19 cellular contexts compared by ENCODE assay signal in genomic region chr3:9467451-9467850, GRCh38.
A peak's percentile ranks its signal among the peaks of the same experiment; 100 is the strongest.
DNase-seq lines count a peak whose midpoint lies in the region; ATAC-seq lines count a peak whose summit lies in the region.
"Had no signal": no experiment of that assay in that cellular context is flagged by ENCODE, and none has a peak within 500 bp of the region (broad histone marks: within the 10 kb centered on the region; RNA-seq: fewer than 3 reads in every experiment).

No MANE protein-coding gene starts in this region.

- ATAC-seq in T-helper 17 cell = no peak
- ATAC-seq in effector memory CD8-positive, alpha-beta T cell (replicated peaks) = no peak
- no peak for ATAC-seq in HG02571 (IDR thresholded peaks at IDR 0.05; ENCODE audit: unreplicated experiment)

- H3K4me3 Mint-ChIP-seq in activated naive CD4-positive, alpha-beta T cell treated with anti-CD3 and anti-CD28 coated beads, Interleukin-2, amount 50 U/mL, for 24 hours = no peak overlapping the region
- H3K4me3 Mint-ChIP-seq in T-helper 17 cell = no peak overlapping the region
- H3K4me3 Mint-ChIP-seq in effector memory CD8-positive, alpha-beta T cell = no peak overlapping the region
- H3K4me3 Mint-ChIP-seq in stimulated activated naive CD8-positive, alpha-beta T cell treated with anti-CD3 and anti-CD28 coated beads, Interleukin-15, Interleukin-2, amounts not matched to agents 100 ng/mL and 50 ng/mL, for 24 hours = no peak overlapping the region

- peak overlapping the region; percentile 56 for H3K27ac Mint-ChIP-seq in activated naive CD4-positive, alpha-beta T cell treated with anti-CD3 and anti-CD28 coated beads, Interleukin-2, amount 50 U/mL, for 24 hours
- peak overlapping the region; percentile 85 for H3K27ac Mint-ChIP-seq in T-helper 17 cell
- H3K27ac Mint-ChIP-seq in effector memory CD8-positive, alpha-beta T cell = peak overlapping the region; percentile 57 to 76
- peak overlapping the region; percentile 54 for H3K27ac Mint-ChIP-seq in stimulated activated naive CD8-positive, alpha-beta T cell treated with anti-CD3 and anti-CD28 coated beads, Interleukin-15, Interleukin-2, amounts not matched to agents 100 ng/mL and 50 ng/mL, for 24 hours

- DNase-seq in activated naive CD4-positive, alpha-beta T cell treated with anti-CD3 and anti-CD28 coated beads, Interleukin-2, amount 50 U/mL, for 16 hours = no peak
- DNase-seq in T-helper 17 cell (no peak), Ammon's horn (ENCODE audit: low spot score) (no peak), inferior parietal cortex (ENCODE audit: extremely low spot score) (no peak)
- DNase-seq in effector memory CD8-positive, alpha-beta T cell = no peak
- DNase-seq: activated CD8-positive, alpha-beta memory T cell treated with anti-CD3 and anti-CD28 coated beads, Interleukin-2, amount 50 U/mL, for 48 hours; adrenal gland; EL; esophagus squamous epithelium; KG1; NCI-H1048; NCI-H526; ovary; SW 1271; WERI-Rb-1 had no signal

- H3K9me3 Mint-ChIP-seq in activated naive CD4-positive, alpha-beta T cell treated with anti-CD3 and anti-CD28 coated beads, Interleukin-2, amount 50 U/mL, for 24 hours = no peaks in the 10 kb centered on the region
- H3K9me3 Mint-ChIP-seq in effector memory CD8-positive, alpha-beta T cell = no peaks in the 10 kb centered on the region
- H3K9me3 Mint-ChIP-seq in stimulated activated naive CD8-positive, alpha-beta T cell treated with anti-CD3 and anti-CD28 coated beads, Interleukin-15, Interleukin-2, amounts not matched to agents 100 ng/mL and 50 ng/mL, for 24 hours = no peaks in the 10 kb centered on the region

- H3K9me3 ChIP-seq in T-helper 17 cell (ENCODE audit: control insufficient read depth, low read length, poor library complexity, severe bottlenecking) = no peaks in the 10 kb centered on the region
- H3K9me3 ChIP-seq: adrenal gland, esophagus squamous epithelium, ovary, vagina had no signal

- H3K27me3 Mint-ChIP-seq in activated naive CD4-positive, alpha-beta T cell treated with anti-CD3 and anti-CD28 coated beads, Interleukin-2, amount 50 U/mL, for 24 hours = no peaks in the 10 kb centered on the region
- H3K27me3 Mint-ChIP-seq in T-helper 17 cell = no peaks in the 10 kb centered on the region
- no peaks in the 10 kb centered on the region for H3K27me3 Mint-ChIP-seq in effector memory CD8-positive, alpha-beta T cell
- H3K27me3 Mint-ChIP-seq in stimulated activated naive CD8-positive, alpha-beta T cell treated with anti-CD3 and anti-CD28 coated beads, Interleukin-15, Interleukin-2, amounts not matched to agents 100 ng/mL and 50 ng/mL, for 24 hours = no peaks in the 10 kb centered on the region

- peaks cover 23% of the 10 kb centered on the region for H3K36me3 Mint-ChIP-seq in activated naive CD4-positive, alpha-beta T cell treated with anti-CD3 and anti-CD28 coated beads, Interleukin-2, amount 50 U/mL, for 24 hours
- H3K36me3 Mint-ChIP-seq in T-helper 17 cell (ENCODE audit: low read depth) = peaks cover 22% of the 10 kb centered on the region
- H3K36me3 Mint-ChIP-seq in effector memory CD8-positive, alpha-beta T cell (ENCODE audit: insufficient read depth) = peaks cover 74% of the 10 kb centered on the region
- H3K36me3 Mint-ChIP-seq in stimulated activated naive CD8-positive, alpha-beta T cell treated with anti-CD3 and anti-CD28 coated beads, Interleukin-15, Interleukin-2, amounts not matched to agents 100 ng/mL and 50 ng/mL, for 24 hours (ENCODE audit: low read depth) = peaks cover 72% of the 10 kb centered on the region

- peaks cover 5% of the 10 kb centered on the region for H3K4me1 Mint-ChIP-seq in activated naive CD4-positive, alpha-beta T cell treated with anti-CD3 and anti-CD28 coated beads, Interleukin-2, amount 50 U/mL, for 24 hours
- peaks cover 15% of the 10 kb centered on the region for H3K4me1 Mint-ChIP-seq in T-helper 17 cell
- H3K4me1 Mint-ChIP-seq in effector memory CD8-positive, alpha-beta T cell (ENCODE audit: low read depth in 2 of 2) = peaks cover 6 to 8% of the 10 kb centered on the region in 2 donors
- peaks cover 10% of the 10 kb centered on the region for H3K4me1 Mint-ChIP-seq in stimulated activated naive CD8-positive, alpha-beta T cell treated with anti-CD3 and anti-CD28 coated beads, Interleukin-15, Interleukin-2, amounts not matched to agents 100 ng/mL and 50 ng/mL, for 24 hours (ENCODE audit: low read depth)
